In the genomic region with DNA sequence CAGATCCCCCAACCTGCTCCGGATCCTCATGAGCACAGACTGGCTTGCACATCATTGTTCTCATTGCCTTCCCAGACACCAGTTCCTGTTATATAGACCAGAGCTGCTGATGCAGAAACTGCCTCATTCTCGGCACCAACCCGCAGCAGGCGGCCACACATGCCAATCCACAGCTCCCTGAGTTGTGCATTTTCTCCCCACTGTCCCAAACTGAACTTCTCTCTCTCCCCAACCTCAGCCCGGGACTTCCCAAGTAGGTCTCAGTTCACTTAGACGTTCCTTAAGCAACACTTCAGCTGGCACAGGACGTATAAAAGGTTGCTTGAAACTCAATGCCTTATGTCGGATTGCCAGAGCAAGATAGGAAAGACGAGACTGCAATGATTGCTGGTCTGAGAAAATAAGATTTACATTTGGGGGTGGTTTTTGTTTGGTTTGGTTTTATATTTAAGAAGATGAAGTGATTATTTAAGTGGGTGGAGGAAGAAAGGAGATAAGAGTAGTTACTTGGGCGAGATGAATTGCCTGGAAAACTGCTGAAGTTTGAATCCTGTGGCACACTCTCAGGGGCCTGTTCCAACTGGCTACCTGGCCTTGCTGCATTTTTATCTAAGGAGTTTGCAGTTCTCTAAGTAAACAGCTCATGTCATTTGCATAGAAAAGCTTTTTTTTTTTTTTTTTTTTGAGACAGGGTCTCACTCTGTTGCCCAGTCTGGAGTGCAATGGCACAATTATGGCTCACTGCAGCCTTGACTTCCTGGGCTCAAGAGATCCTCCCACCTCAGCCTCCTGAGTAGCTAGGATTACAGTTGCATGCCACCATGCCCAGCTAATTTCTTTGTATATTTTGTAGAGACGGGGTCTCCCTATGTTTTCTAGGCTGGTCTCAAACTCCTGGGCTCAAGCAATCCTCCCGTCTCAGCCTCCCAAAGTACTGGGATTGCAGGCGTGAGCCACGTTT, we compare ENCODE assay signal across 1 cellular context.
TF ChIP-seq lines count a peak whose summit lies in the region.

No MANE protein-coding gene starts in this region.

TF ChIP-seq in H1, 55 proteins besides CTCF, POLR2A, EP300 and RAD21:
- TF ChIP-seq JUN (IDR thresholded peaks at IDR 0.05; ENCODE audit: low read depth, low read length) (no peak), MAFK (IDR thresholded peaks at IDR 0.05; ENCODE audit: low read depth, low read length) (no peak), HDAC2 (IDR thresholded peaks at IDR 0.05; ENCODE audit: borderline replicate concordance in 1 of 2, low read depth in 2 of 2, low read length in 2 of 2) (no peak)
- TF ChIP-seq, protein P1, sequence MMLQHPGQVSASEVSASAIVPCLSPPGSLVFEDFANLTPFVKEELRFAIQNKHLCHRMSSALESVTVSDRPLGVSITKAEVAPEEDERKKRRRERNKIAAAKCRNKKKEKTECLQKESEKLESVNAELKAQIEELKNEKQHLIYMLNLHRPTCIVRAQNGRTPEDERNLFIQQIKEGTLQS (IDR thresholded peaks at IDR 0.05; ENCODE audit: insufficient read depth, low read depth, low read length) = no peak
